Comparison of ENCODE assay signal across 16 cellular contexts in the genomic region with DNA sequence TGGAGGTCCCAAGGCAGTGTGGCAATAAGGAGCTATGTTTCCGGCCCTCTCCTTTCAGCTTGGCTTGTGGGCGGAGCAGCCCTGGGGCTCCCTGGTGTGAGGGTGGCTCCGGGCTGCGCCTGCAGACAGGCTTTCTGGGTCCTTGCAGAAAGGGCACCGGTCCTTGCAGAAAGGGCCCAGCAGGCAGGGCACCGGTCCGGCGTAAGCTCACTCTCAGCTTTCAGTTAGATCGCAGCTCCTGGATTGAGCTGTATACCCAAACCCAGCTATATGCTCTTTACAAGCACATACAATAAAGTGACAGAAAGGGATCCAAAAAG.
"Had no signal": no experiment of that assay in that cellular context is flagged by ENCODE, and none has a peak within 500 bp of the region (broad histone marks: within the 10 kb centered on the region; RNA-seq: fewer than 3 reads in every experiment).

No MANE protein-coding gene starts in this region.

- H3K9me3 ChIP-seq: ovary had no signal

- H3K4me1 ChIP-seq: foreskin keratinocyte had no signal

- DNase-seq: effector CD4-positive, alpha-beta T cell; endodermal cell; erythroblast; foreskin keratinocyte; kidney glomerular epithelial cell; natural killer cell; ovary; right cardiac atrium; small intestine; stimulated activated CD4-positive, alpha-beta T cell treated with anti-CD3 and anti-CD28 coated beads, Interleukin-12 subunit alpha, Interleukin-12 subunit beta, amount 100 ng/mL, for 4 hours; stimulated activated naive CD4-positive, alpha-beta T cell; trophoblast cell had no signal

- H3K36me3 ChIP-seq: ovary had no signal

- H3K4me3 ChIP-seq: coronary artery, hepatocyte, ovary had no signal

- H3K27me3 ChIP-seq: foreskin keratinocyte, hepatocyte, ovary had no signal

- H3K27ac ChIP-seq: coronary artery, foreskin keratinocyte, hepatocyte, ovary had no signal

- FAIRE-seq: endothelial cell of umbilical vein, small intestine, urothelium cell line had no signal

- ATAC-seq: foreskin keratinocyte, natural killer cell, right cardiac atrium had no signal
